25 cellular contexts compared by ENCODE assay signal in the genomic region with DNA sequence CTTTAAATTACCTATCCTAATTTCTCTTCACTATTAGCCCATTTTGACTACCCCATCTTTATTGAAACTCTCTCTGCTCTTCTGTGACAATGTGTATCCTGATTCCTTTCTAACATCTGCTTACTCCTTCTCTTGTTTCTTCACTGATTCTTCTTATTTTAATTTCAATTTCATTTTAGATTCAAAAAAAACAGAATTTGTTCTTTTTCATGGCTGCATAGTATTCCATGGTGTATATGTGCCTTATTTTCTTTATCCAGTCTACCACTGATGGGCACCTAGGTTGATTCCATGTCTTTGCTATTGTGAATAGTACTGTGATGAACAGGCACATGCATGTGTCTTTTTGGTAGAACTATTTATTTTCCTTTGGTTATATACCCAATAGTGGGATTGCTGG.
DNase-seq lines count a peak whose midpoint lies in the region; ATAC-seq, FAIRE-seq and TF ChIP-seq lines count a peak whose summit lies in the region.
"Had no signal": no experiment of that assay in that cellular context is flagged by ENCODE, and none has a peak within 500 bp of the region (broad histone marks: within the 10 kb centered on the region; RNA-seq: fewer than 3 reads in every experiment).

No MANE protein-coding gene starts in this region.

- no peak overlapping the region for H3K4me3 Mint-ChIP-seq in activated naive CD4-positive, alpha-beta T cell treated with anti-CD3 and anti-CD28 coated beads for 36 hours
- H3K4me3 Mint-ChIP-seq: CD14-positive monocyte; CD4-positive, alpha-beta memory T cell; CD4-positive, CD25-positive, alpha-beta regulatory T cell; CD8-positive, alpha-beta memory T cell had no signal

- no peaks in the 10 kb centered on the region for H3K9me1 ChIP-seq in K562 (ENCODE audit: control insufficient read depth, insufficient read depth, low read length)

- H3K36me3 ChIP-seq in HepG2 (replicated peaks in 1 of 2; ENCODE audit: control insufficient read depth in 1 of 2, insufficient read depth in 2 of 2, low read length in 2 of 2) (no peaks in the 10 kb centered on the region), right lobe of liver (no peaks in the 10 kb centered on the region), K562 (ENCODE audit: control insufficient read depth, insufficient read depth, low read length) (no peaks in the 10 kb centered on the region)
- H3K36me3 ChIP-seq: BE2C, BLaER1 had no signal

- H3K4me3 ChIP-seq in HepG2 (replicated peaks in 1 of 3; ENCODE audit: insufficient read depth in 1 of 3, low read depth in 2 of 3, low read length in 3 of 3) = no peak overlapping the region
- no peak overlapping the region for H3K4me3 ChIP-seq in right lobe of liver
- H3K4me3 ChIP-seq in K562 = no peak overlapping the region
- H3K4me3 ChIP-seq: BLaER1, GM12878 had no signal

- H3K36me3 Mint-ChIP-seq in activated naive CD4-positive, alpha-beta T cell treated with anti-CD3 and anti-CD28 coated beads for 36 hours (ENCODE audit: low read depth) = peaks cover 2% of the 10 kb centered on the region
- H3K36me3 Mint-ChIP-seq: CD14-positive monocyte; CD4-positive, CD25-positive, alpha-beta regulatory T cell had no signal

- H3K27ac ChIP-seq in HepG2 (ENCODE audit: extremely low read length, insufficient read depth, low read length) (no peak overlapping the region), right lobe of liver (no peak overlapping the region), K562 (ENCODE audit: extremely low read depth, low read depth, low read length) (no peak overlapping the region)
- H3K27ac ChIP-seq: 22Rv1, BLaER1 had no signal

- H3K9me3 Mint-ChIP-seq in activated naive CD4-positive, alpha-beta T cell treated with anti-CD3 and anti-CD28 coated beads for 36 hours = peaks cover 8% of the 10 kb centered on the region

- intact Hi-C loops in HepG2 (cut with micrococcal nuclease; ENCODE audit: unreplicated experiment) = no loop called here
- intact Hi-C loops in right lobe of liver (cut with DNase I) = no loop called here
- intact Hi-C loops in K562 (cut with micrococcal nuclease) = no loop called here
- intact Hi-C loops in activated naive CD4-positive, alpha-beta T cell treated with anti-CD3 and anti-CD28 coated beads for 36 hours (cut with micrococcal nuclease) = loop anchor here (10.0 kb wide), 1 partner anchor 496 kb away; a partner anchor contains a TSS

- H3K9me3 ChIP-seq in HepG2 (ENCODE audit: low read length) (peaks cover 80% of the 10 kb centered on the region), right lobe of liver (no peaks in the 10 kb centered on the region), K562 (replicated peaks; ENCODE audit: control insufficient read depth, insufficient read depth, low read depth, low read length) (no peaks in the 10 kb centered on the region)
- H3K9me3 ChIP-seq: BE2C, BLaER1 had no signal

- H3K9ac ChIP-seq in HepG2 (ENCODE audit: insufficient read depth, low read depth, low read length) (no peak overlapping the region), K562 (ENCODE audit: insufficient read depth in 1 of 2, low read depth in 2 of 2, low read length in 2 of 2) (no peak overlapping the region)
- H3K9ac ChIP-seq: BLaER1 had no signal

- TF ChIP-seq RAD21 in HepG2 (CRISPR knock-in tag; IDR thresholded peaks at IDR 0.05) = no peak
- no peak for TF ChIP-seq RAD21 in K562 (CRISPR knock-in tag; conservative IDR thresholded peaks at IDR 0.05 in 1 of 2, IDR thresholded peaks at IDR 0.05 in 1 of 2)

- H2AFZ ChIP-seq in HepG2 (ENCODE audit: low read length) (no peak overlapping the region), K562 (ENCODE audit: low read depth, low read length) (no peak overlapping the region)

- TF ChIP-seq EP300 in HepG2 (IDR thresholded peaks at IDR 0.05; ENCODE audit: low read depth in 2 of 2, low read length in 2 of 2) (no peak), HepG2 (CRISPR knock-in tag; IDR thresholded peaks at IDR 0.05; ENCODE audit: borderline replicate concordance) (no peak), K562 (IDR thresholded peaks at IDR 0.05; ENCODE audit: low read length) (no peak)

- in situ Hi-C loops in HepG2 (cut with HindIII; ENCODE audit: extremely low pct_ligation_motif_present, low pct_unique_long_range_greater_than_20kb) = no loop called here
- in situ Hi-C loops in K562 (cut with MboI) = no loop called here

- no peaks in the 10 kb centered on the region for H4K20me1 ChIP-seq in HepG2 (ENCODE audit: insufficient read depth, low read length)
- H4K20me1 ChIP-seq in K562 (replicated peaks; ENCODE audit: control insufficient read depth, insufficient read depth, low read length) = no peaks in the 10 kb centered on the region
- H4K20me1 ChIP-seq: BLaER1 had no signal

- no TSS peak for BruUV-seq in HepG2 (replicated peaks; lab: Mats Ljungman, UMichigan)
- no TSS peak for BruUV-seq in K562 (replicated peaks; lab: Mats Ljungman, UMichigan)

- POLR2A ChIA-PET in HepG2 (lab: Yijun Ruan, JAX) = no interaction called here
- POLR2A ChIA-PET in K562 (lab: Yijun Ruan, JAX) = no interaction called here

- H3K27ac Mint-ChIP-seq in activated naive CD4-positive, alpha-beta T cell treated with anti-CD3 and anti-CD28 coated beads for 36 hours = no peak overlapping the region
- H3K27ac Mint-ChIP-seq: CD14-positive monocyte; CD4-positive, CD25-positive, alpha-beta regulatory T cell; CD8-positive, alpha-beta memory T cell had no signal

- H3K79me2 ChIP-seq in HepG2 (ENCODE audit: insufficient read depth, low read length) (no peaks in the 10 kb centered on the region), K562 (ENCODE audit: control insufficient read depth, insufficient read depth, low read length) (no peaks in the 10 kb centered on the region)

- TF ChIP-seq POLR2A in HepG2 (IDR thresholded peaks at IDR 0.05; ENCODE audit: insufficient read depth in 1 of 2, low read depth in 2 of 2, low read length in 2 of 2) (no peak), right lobe of liver (IDR thresholded peaks at IDR 0.05) (no peak), K562 (conservative IDR thresholded peaks at IDR 0.05) (no peak)

- TF ChIP-seq CTCF in HepG2 (CRISPR knock-in tag; IDR thresholded peaks at IDR 0.05) (no peak), right lobe of liver (IDR thresholded peaks at IDR 0.05) (no peak), K562 (IDR thresholded peaks at IDR 0.05 in 2 of 3, conservative IDR thresholded peaks at IDR 0.05 in 1 of 3; ENCODE audit: insufficient read depth in 2 of 3, low read depth in 1 of 3, low read length in 3 of 3) (no peak)

- FAIRE-seq in HepG2 (lab: Jason Lieb, UNC) = peak; percentile 36
- FAIRE-seq in K562 (lab: Jason Lieb, UNC) = no peak
- FAIRE-seq: GM12878, GM12892, GM18507 had no signal

- CTCF ChIA-PET in HepG2 (lab: Yijun Ruan, JAX; ENCODE audit: low intra/inter-chr PET ratio, low total read pairs) (no interaction called here), K562 (lab: Yijun Ruan, JAX; ENCODE audit: low intra/inter-chr PET ratio) (no interaction called here)
- CTCF ChIA-PET in activated naive CD4-positive, alpha-beta T cell treated with anti-CD3 and anti-CD28 coated beads for 36 hours (lab: Charles Lee) = no interaction called here

- H3K4me2 ChIP-seq in HepG2 (ENCODE audit: low read depth, low read length) (no peak overlapping the region), K562 (ENCODE audit: insufficient read depth, low read length) (no peak overlapping the region)
- H3K4me2 ChIP-seq: BLaER1 had no signal

- H3K27me3 ChIP-seq in HepG2 (ENCODE audit: control insufficient read depth in 1 of 2, insufficient read depth in 2 of 2, low read length in 2 of 2) = no peaks in the 10 kb centered on the region; a peak in 1 of 5 replicates
- no peaks in the 10 kb centered on the region for H3K27me3 ChIP-seq in right lobe of liver
- no peaks in the 10 kb centered on the region for H3K27me3 ChIP-seq in K562 (ENCODE audit: control insufficient read depth in 2 of 2, insufficient read depth in 2 of 2, low read length in 2 of 2)
- H3K27me3 ChIP-seq: BE2C had no signal

- H3K27me3 Mint-ChIP-seq in activated naive CD4-positive, alpha-beta T cell treated with anti-CD3 and anti-CD28 coated beads for 36 hours (ENCODE audit: low read depth) = no peaks in the 10 kb centered on the region
- H3K27me3 Mint-ChIP-seq: CD4-positive, alpha-beta memory T cell; CD4-positive, CD25-positive, alpha-beta regulatory T cell had no signal

- H3K4me1 Mint-ChIP-seq in activated naive CD4-positive, alpha-beta T cell treated with anti-CD3 and anti-CD28 coated beads for 36 hours (ENCODE audit: low read depth) = no peaks in the 10 kb centered on the region
- H3K4me1 Mint-ChIP-seq: CD14-positive monocyte; CD4-positive, alpha-beta memory T cell; CD4-positive, CD25-positive, alpha-beta regulatory T cell; CD8-positive, alpha-beta memory T cell had no signal

- DNase-seq in HepG2 (ENCODE audit: low spot score) (no peak), right lobe of liver (no peak), K562 (ENCODE audit: extremely low read depth in 1 of 4, low spot score in 3 of 4) (no peak)
- no peak for DNase-seq in activated naive CD4-positive, alpha-beta T cell treated with anti-CD3 and anti-CD28 coated beads for 36 hours
- DNase-seq: ACHN; BE2C; C1 segment of cervical spinal cord; CD4-positive, alpha-beta memory T cell; CD4-positive, CD25-positive, alpha-beta regulatory T cell; CD8-positive, alpha-beta memory T cell; COR-L47; DMS 273 treated with DMSO at 0.1 percent for 48 hours; DMS153; DMS53; DMS79; DND-41; EL; GDM1 had no signal

- ATAC-seq in HepG2 (no peak), right lobe of liver (no peak), K562 (no peak), HG02588 (IDR thresholded peaks at IDR 0.05; ENCODE audit: unreplicated experiment) (no peak)
- ATAC-seq: GM12878 had no signal

- no peaks in the 10 kb centered on the region for H3K4me1 ChIP-seq in HepG2 (ENCODE audit: insufficient read depth, low read length)
- no peaks in the 10 kb centered on the region for H3K4me1 ChIP-seq in right lobe of liver
- no peaks in the 10 kb centered on the region for H3K4me1 ChIP-seq in K562 (replicated peaks in 1 of 2; ENCODE audit: control insufficient read depth in 2 of 2, insufficient read depth in 2 of 2, low read length in 2 of 2)
- H3K4me1 ChIP-seq: BE2C had no signal

TF ChIP-seq in HepG2, 621 proteins besides CTCF, POLR2A, EP300 and RAD21:
- no peak for TF ChIP-seq BORCS8-MEF2B (CRISPR knock-in tag; IDR thresholded peaks at IDR 0.05)

TF ChIP-seq in K562, 482 proteins besides CTCF, POLR2A, EP300 and RAD21:
- TF ChIP-seq BCOR (IDR thresholded peaks at IDR 0.05) (peak; percentile 63), ZNF146 (CRISPR knock-in tag; IDR thresholded peaks at IDR 0.05; ENCODE audit: unreplicated experiment) (peak; percentile 92)
- TF ChIP-seq, protein P1, sequence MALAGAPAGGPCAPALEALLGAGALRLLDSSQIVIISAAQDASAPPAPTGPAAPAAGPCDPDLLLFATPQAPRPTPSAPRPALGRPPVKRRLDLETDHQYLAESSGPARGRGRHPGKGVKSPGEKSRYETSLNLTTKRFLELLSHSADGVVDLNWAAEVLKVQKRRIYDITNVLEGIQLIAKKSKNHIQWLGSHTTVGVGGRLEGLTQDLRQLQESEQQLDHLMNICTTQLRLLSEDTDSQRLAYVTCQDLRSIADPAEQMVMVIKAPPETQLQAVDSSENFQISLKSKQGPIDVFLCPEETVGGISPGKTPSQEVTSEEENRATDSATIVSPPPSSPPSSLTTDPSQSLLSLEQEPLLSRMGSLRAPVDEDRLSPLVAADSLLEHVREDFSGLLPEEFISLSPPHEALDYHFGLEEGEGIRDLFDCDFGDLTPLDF (CRISPR knock-in tag; IDR thresholded peaks at IDR 0.05) = no peak
